1 cellular context compared by ENCODE assay signal in the genomic region with DNA sequence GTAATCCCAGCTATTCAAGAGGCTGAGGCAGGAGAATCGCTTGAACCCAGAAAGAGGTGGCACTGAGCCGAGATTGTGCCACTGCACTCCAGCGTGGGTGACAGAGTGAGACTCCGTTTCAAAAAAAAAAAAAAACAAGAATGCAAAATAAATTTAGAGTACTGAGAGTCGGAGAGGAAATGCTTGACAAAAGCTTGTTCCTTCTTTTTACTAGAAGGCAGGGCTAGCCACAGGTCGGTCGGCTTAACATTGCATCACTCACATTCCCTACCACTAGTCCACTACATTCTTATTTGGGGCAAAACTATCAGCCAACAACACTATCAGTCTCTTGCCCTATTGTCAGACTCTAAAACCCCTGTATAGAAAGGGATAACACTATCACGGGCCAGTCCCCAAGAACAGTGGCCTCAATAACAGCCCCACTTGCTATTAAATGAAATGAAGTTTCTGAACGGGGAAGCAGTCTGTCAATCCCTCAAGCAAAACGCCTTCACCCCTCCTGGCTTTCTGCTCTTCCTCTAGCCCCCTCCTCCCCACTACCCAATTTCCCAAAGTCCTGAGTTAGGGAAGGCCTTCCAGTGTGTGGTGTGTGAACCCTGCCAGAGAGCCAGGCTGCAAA.
TF ChIP-seq lines count a peak whose summit lies in the region.

No MANE protein-coding gene starts in this region.

TF ChIP-seq in H1, 55 proteins besides CTCF, POLR2A, EP300 and RAD21:
- no peak for TF ChIP-seq CBX8 (IDR thresholded peaks at IDR 0.05; ENCODE audit: borderline replicate concordance, low read depth, low read length)
- no peak for TF ChIP-seq YY1 (IDR thresholded peaks at IDR 0.05; ENCODE audit: low read depth, low read length)
- no peak for TF ChIP-seq BACH1 (IDR thresholded peaks at IDR 0.05; ENCODE audit: low read length)
- TF ChIP-seq CEBPB (IDR thresholded peaks at IDR 0.05; ENCODE audit: low read depth, low read length) = peak; percentile 81
- no peak for TF ChIP-seq SIX5 (IDR thresholded peaks at IDR 0.05; ENCODE audit: low read depth, low read length)
- TF ChIP-seq KDM5A (IDR thresholded peaks at IDR 0.05; ENCODE audit: low read length) = 0 out of 2 replicates have a peak, but pooled peaks have one; percentile 2
- TF ChIP-seq, protein P1, sequence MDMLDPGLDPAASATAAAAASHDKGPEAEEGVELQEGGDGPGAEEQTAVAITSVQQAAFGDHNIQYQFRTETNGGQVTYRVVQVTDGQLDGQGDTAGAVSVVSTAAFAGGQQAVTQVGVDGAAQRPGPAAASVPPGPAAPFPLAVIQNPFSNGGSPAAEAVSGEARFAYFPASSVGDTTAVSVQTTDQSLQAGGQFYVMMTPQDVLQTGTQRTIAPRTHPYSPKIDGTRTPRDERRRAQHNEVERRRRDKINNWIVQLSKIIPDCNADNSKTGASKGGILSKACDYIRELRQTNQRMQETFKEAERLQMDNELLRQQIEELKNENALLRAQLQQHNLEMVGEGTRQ (IDR thresholded peaks at IDR 0.05; ENCODE audit: low read length) = no peak
